8 cellular contexts compared by ENCODE assay signal in the genomic region with DNA sequence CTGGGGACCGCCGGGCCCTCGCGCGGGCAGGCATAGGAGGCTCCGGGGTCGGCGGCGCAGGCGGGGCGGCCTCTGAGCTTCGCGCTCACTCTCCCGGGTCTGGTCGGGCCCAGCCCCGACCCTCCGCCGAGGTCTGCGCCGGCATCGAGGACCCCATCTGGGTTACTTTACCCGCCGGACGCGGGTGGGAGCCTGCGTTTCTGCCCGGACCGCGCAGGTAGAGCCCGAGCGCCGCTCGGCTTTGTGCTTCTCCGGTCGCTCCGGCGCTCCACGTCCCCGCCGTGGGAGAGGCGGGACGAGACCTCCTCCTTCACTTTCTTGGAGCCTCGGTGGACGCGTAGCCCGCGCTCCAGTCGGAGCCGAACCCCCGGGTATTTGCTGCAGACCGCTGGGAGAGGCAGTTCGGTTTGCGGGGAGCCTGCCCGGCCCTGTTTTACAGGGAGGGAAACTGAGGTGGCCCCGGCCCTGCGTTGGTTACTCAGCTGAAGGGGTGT.
DNase-seq lines count a peak whose midpoint lies in the region; ATAC-seq and TF ChIP-seq lines count a peak whose summit lies in the region.

No MANE protein-coding gene starts in this region.

- H3K36me3 Mint-ChIP-seq in T-helper 17 cell (ENCODE audit: low read depth) = peaks cover 6% of the 10 kb centered on the region

- peaks cover 78% of the 10 kb centered on the region for H3K27me3 Mint-ChIP-seq in T-helper 17 cell

- H3K4me1 ChIP-seq in rectal smooth muscle tissue (ENCODE audit: control insufficient read depth, insufficient read depth, low read length) = no peaks in the 10 kb centered on the region

- peak overlapping the region; percentile 95 for H3K4me3 Mint-ChIP-seq in T-helper 17 cell

- no peak overlapping the region for H3K27ac ChIP-seq in rectal smooth muscle tissue (ENCODE audit: low read depth, low read length)

- peaks cover 24% of the 10 kb centered on the region for H3K4me1 Mint-ChIP-seq in T-helper 17 cell

- no peak for TF ChIP-seq CTCF in foreskin fibroblast (IDR thresholded peaks at IDR 0.05; ENCODE audit: low read depth, low read length)

- peak overlapping the region; percentile 81 for H3K4me3 ChIP-seq in GM08714 (ENCODE audit: low read length)
- peak overlapping the region; percentile 74 to 82 for H3K4me3 ChIP-seq in foreskin fibroblast (ENCODE audit: low read depth in 1 of 2, low read length in 2 of 2)
- peak overlapping the region; percentile 68 for H3K4me3 ChIP-seq in rectal smooth muscle tissue (ENCODE audit: low read length)

- no peak overlapping the region for H3K27ac Mint-ChIP-seq in T-helper 17 cell

- no peaks in the 10 kb centered on the region for H3K9me3 ChIP-seq in T-helper 17 cell (ENCODE audit: control insufficient read depth, low read length, poor library complexity, severe bottlenecking)

- H3K36me3 ChIP-seq in rectal smooth muscle tissue (ENCODE audit: control insufficient read depth, insufficient read depth, low read length) = no peaks in the 10 kb centered on the region

- no peak overlapping the region for H3K9ac ChIP-seq in rectal smooth muscle tissue (ENCODE audit: low read length)

- ATAC-seq in T-helper 17 cell (no peak), GM21528 (IDR thresholded peaks at IDR 0.05; ENCODE audit: low FRiP score, unreplicated experiment) (no peak), HG03442 (IDR thresholded peaks at IDR 0.05; ENCODE audit: unreplicated experiment) (no peak)

- DNase-seq in T-helper 17 cell (no peak), foreskin fibroblast (peak in 1 of 2 donors; percentile 56), NCI-H526 treated with DMSO at 0.1 percent for 48 hours (lab: John Stamatoyannopoulos, UW) (no peak), DMS114 treated with DMSO at 0.1 percent for 48 hours (lab: John Stamatoyannopoulos, UW; ENCODE audit: unreplicated experiment) (no peak)

- H3K27me3 ChIP-seq in rectal smooth muscle tissue (ENCODE audit: control insufficient read depth, insufficient read depth, low read length) = peaks cover 11% of the 10 kb centered on the region
